21 cellular contexts compared by ENCODE assay signal in genomic region chr3:25502233-25502632, GRCh38.
"Had no signal": no experiment of that assay in that cellular context is flagged by ENCODE, and none has a peak within 500 bp of the region (broad histone marks: within the 10 kb centered on the region; RNA-seq: fewer than 3 reads in every experiment).

No MANE protein-coding gene starts in this region.

- H3K27ac ChIP-seq: epithelial cell of prostate, gastrocnemius medialis, neutrophil, sigmoid colon, skin epidermis, stomach, thoracic aorta, transverse colon had no signal

- H3K4me3 Mint-ChIP-seq: naive thymus-derived CD4-positive, alpha-beta T cell; nephron progenitor cell had no signal

- H3K9me3 ChIP-seq: esophagus muscularis mucosa, gastrocnemius medialis, neutrophil, right atrium auricular region, sigmoid colon, stomach, thoracic aorta, transverse colon had no signal

- H3K27me3 ChIP-seq: esophagus muscularis mucosa, gastrocnemius medialis, neutrophil, right atrium auricular region, sigmoid colon, stomach, transverse colon had no signal

- H3K27ac Mint-ChIP-seq: naive thymus-derived CD4-positive, alpha-beta T cell; nephron progenitor cell had no signal

- H3K36me3 Mint-ChIP-seq: naive thymus-derived CD4-positive, alpha-beta T cell had no signal

- H3K4me1 Mint-ChIP-seq: naive thymus-derived CD4-positive, alpha-beta T cell had no signal

- H3K4me3 ChIP-seq: esophagus muscularis mucosa, gastrocnemius medialis, lung, right atrium auricular region, sigmoid colon, skin epidermis, stomach, thoracic aorta, transverse colon had no signal

- ATAC-seq: gastrocnemius medialis; left cardiac atrium; left ventricle myocardium superior; naive thymus-derived CD4-positive, alpha-beta T cell had no signal

- H3K4me1 ChIP-seq: transverse colon had no signal

- DNase-seq: effector memory CD4-positive, alpha-beta T cell; gastrocnemius medialis; kidney; left cardiac atrium; left ventricle myocardium superior; mesenchymal stem cell; naive thymus-derived CD4-positive, alpha-beta T cell; nephron progenitor cell; sigmoid colon; stimulated activated CD4-positive, alpha-beta T cell treated with anti-CD3 and anti-CD28 coated beads, Interleukin-12 subunit alpha, Interleukin-12 subunit beta, amount 100 ng/mL, for 4 hours; stimulated activated naive CD4-positive, alpha-beta T cell; stomach; substantia nigra; transverse colon had no signal

- H3K36me3 ChIP-seq: gastrocnemius medialis, neutrophil, right atrium auricular region, thoracic aorta, transverse colon had no signal
